In the genomic region with DNA sequence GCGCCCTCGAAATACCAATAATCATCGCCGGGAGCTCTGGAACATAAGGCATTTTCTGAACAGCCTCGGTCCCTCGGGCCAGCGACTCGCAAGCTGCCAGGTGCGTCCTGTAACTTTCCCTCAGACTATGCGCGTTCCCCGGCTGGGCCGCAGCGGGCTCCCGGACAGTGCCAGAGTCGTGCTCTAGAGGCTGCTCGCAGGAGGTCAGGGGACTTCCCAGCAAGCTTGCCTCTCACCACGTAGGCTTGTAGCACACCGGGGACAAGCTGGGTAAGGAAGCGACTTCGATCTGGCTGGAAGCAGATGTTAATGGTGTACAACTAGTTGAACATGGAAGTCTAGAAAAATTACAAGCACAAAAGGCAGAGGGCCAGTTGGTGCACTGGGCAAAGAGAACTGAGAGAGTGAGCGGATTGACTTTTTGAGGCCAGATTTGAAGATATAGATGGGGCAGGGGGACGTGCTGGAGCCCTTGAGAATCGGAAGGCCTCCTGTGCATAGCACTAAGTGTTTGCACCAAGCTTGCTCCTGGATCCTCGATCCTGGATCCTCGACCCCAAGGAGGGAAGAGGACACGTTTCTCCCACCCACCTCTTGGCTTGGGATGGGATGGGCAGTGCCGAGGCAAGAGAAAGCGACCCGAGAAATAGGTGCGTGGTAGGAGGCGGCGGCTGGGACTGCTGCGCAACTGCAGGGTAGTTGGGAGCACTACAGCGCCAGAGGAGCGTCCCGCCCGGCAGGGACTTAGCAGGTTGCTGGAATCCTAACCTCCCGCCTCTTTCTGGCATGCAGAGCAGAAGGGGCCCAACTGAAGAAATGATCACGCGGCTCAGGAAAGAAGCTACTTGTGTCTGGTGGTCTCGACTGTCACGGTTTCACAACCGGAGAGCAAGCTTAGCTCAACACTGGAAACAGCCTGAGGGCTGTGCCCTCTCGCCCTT, we compare ENCODE assay signal across 27 cellular contexts. TPM values are rescaled to one million over a fixed set of nuclear protein-coding genes. Genes with fewer than 3 reads are reported as not detected.
A peak's percentile ranks its signal among the peaks of the same experiment; 100 is the strongest.
DNase-seq lines count a peak whose midpoint lies in the region; ATAC-seq, FAIRE-seq and TF ChIP-seq lines count a peak whose summit lies in the region.
"Had no signal": no experiment of that assay in that cellular context is flagged by ENCODE, and none has a peak within 500 bp of the region (broad histone marks: within the 10 kb centered on the region; RNA-seq: fewer than 3 reads in every experiment).

No MANE protein-coding gene starts in this region.

- H4K91ac ChIP-seq in H9 (ENCODE audit: insufficient read length, low read depth, low read length), result no peak overlapping the region
- no peak overlapping the region for H4K91ac ChIP-seq in H1 (replicated peaks; ENCODE audit: insufficient read length, low read length)

- no peak overlapping the region for H2BK20ac ChIP-seq in H9 (ENCODE audit: low read depth, low read length, poor library complexity, severe bottlenecking)
- H2BK20ac ChIP-seq in H1 (ENCODE audit: low read length), result no peak overlapping the region

- H4K5ac ChIP-seq in H9 (ENCODE audit: insufficient read length, low read depth, low read length) (no peak overlapping the region), H1 (ENCODE audit: insufficient read length, low read depth, low read length) (no peak overlapping the region)

- no peak for TF ChIP-seq CTCF in H9 (conservative IDR thresholded peaks at IDR 0.05)
- no peak for TF ChIP-seq CTCF in H1 (IDR thresholded peaks at IDR 0.05; ENCODE audit: control extremely low read depth in 1 of 3, insufficient read depth in 1 of 3, low read depth in 1 of 3, low read length in 3 of 3)
- no peak for TF ChIP-seq CTCF in CD14-positive monocyte (IDR thresholded peaks at IDR 0.05)

- H3K4me1 ChIP-seq in H9 (ENCODE audit: insufficient read depth, low read length) (peaks cover 6% of the 10 kb centered on the region; the same call in 1 of the 2 replicates), H1 (replicated peaks in 1 of 4; ENCODE audit: control insufficient read depth in 3 of 4, insufficient read depth in 4 of 4, low read length in 3 of 4) (peaks cover 7 to 21% (median 14%) of the 10 kb centered on the region in 4 experiments; a peak in 6 of 7 replicates)
- H3K4me1 ChIP-seq: BLaER1 had no signal

- H3K4me1 Mint-ChIP-seq in H9 (peaks cover 8 to 25% of the 10 kb centered on the region in 2 experiments), CD14-positive monocyte (no peaks in the 10 kb centered on the region)

- no peak overlapping the region for H2BK5ac ChIP-seq in H9 (ENCODE audit: insufficient read length, low read length)
- H2BK5ac ChIP-seq in H1 (ENCODE audit: low read depth, low read length), result no peak overlapping the region

- peak overlapping the region; percentile 14 to 62 (median 20); a peak in 4 of 8 replicates for H3K4me3 ChIP-seq in H1 (ENCODE audit: extremely low read depth in 1 of 4, insufficient read depth in 2 of 4, low read depth in 3 of 4, low read length in 4 of 4)
- H3K4me3 ChIP-seq: BLaER1, K562 had no signal

- H3K4me3 Mint-ChIP-seq in H9 (peak overlapping the region in 1 of 2 experiments; percentile 2; a peak in 1 of 5 replicates), CD14-positive monocyte (peak overlapping the region in 1 of 2 donors; percentile 61)
- H3K4me3 Mint-ChIP-seq: CD4-positive, alpha-beta T cell had no signal

- H3K9me3 ChIP-seq in H9 (ENCODE audit: control insufficient read depth, low read depth, low read length) (no peaks in the 10 kb centered on the region), H1 (ENCODE audit: insufficient read depth in 2 of 2, low read depth in 1 of 2, low read length in 1 of 2) (no peaks in the 10 kb centered on the region)

- H2AFZ ChIP-seq in H9 (ENCODE audit: low read length) (no peak overlapping the region), H1 (ENCODE audit: low read length) (peak overlapping the region; percentile 86; the same call in 1 of the 2 replicates)

- no peak overlapping the region for H2BK12ac ChIP-seq in H9 (ENCODE audit: insufficient read length, low read depth, low read length)
- H2BK12ac ChIP-seq in H1 (ENCODE audit: low read depth, low read length), result peak overlapping the region; percentile 50; the same call in 1 of the 2 replicates

- TF ChIP-seq POLR2A in H1 (IDR thresholded peaks at IDR 0.05; ENCODE audit: control extremely low read depth in 1 of 2, low read depth in 2 of 2, low read length in 2 of 2), result no peak

- no peak overlapping the region for H3K18ac ChIP-seq in H9 (ENCODE audit: insufficient read length, low read depth, low read length)
- H3K18ac ChIP-seq in H1 (ENCODE audit: extremely low read depth, low read length), result peak overlapping the region; percentile 60

- POLR2A ChIA-PET in H1 (lab: Charles Lee; ENCODE audit: partially characterized antibody), result interaction anchor here (7.8 kb wide), 1 partner anchor 20 kb away, joined by 105 read pairs; the partner anchor contains the start of gene ZIC3

- H3K9ac ChIP-seq in H9 (ENCODE audit: extremely low read depth, insufficient read length, low read length), result no peak overlapping the region
- no peak overlapping the region for H3K9ac ChIP-seq in H1 (replicated peaks in 1 of 4; ENCODE audit: extremely low read depth in 1 of 4, low read depth in 3 of 4, low read length in 3 of 4)
- H3K9ac ChIP-seq: BLaER1 had no signal

- H3K23me2 ChIP-seq in H9 (ENCODE audit: insufficient read length, low read depth, low read length, poor library complexity, severe bottlenecking) (peaks cover 29% of the 10 kb centered on the region), H1 (ENCODE audit: low read depth, low read length) (peaks cover 6% of the 10 kb centered on the region; the same call in 1 of the 2 replicates)

- H3K27ac ChIP-seq in H9 (ENCODE audit: insufficient read length, low read depth, low read length) (no peak overlapping the region), H1 (ENCODE audit: low read depth, low read length) (no peak overlapping the region)
- H3K27ac ChIP-seq: BLaER1, HL-60 had no signal

- no peak overlapping the region for H4K8ac ChIP-seq in H9 (replicated peaks; ENCODE audit: insufficient read length, low read depth, low read length)
- no peak overlapping the region for H4K8ac ChIP-seq in H1 (ENCODE audit: extremely low read depth, insufficient read depth, low read length)

- no peaks in the 10 kb centered on the region for H4K20me1 ChIP-seq in H9 (ENCODE audit: control insufficient read depth, insufficient read depth, insufficient read length)
- no peaks in the 10 kb centered on the region for H4K20me1 ChIP-seq in H1 (replicated peaks in 1 of 2; ENCODE audit: control insufficient read depth in 1 of 2, insufficient read depth in 2 of 2, low read length in 2 of 2)
- H4K20me1 ChIP-seq: BLaER1 had no signal

- no peak for ATAC-seq in GM21737 (IDR thresholded peaks at IDR 0.05; ENCODE audit: unreplicated experiment)
- ATAC-seq: K562, SK-N-SH treated with all-trans-retinoic acid at 6 μM for 48 hours had no signal

- H3K14ac ChIP-seq in H9 (ENCODE audit: insufficient read depth, low read length) (no peak overlapping the region), H1 (ENCODE audit: insufficient read length) (no peak overlapping the region)

- H2BK120ac ChIP-seq in H9 (ENCODE audit: low read depth, low read length, poor library complexity, severe bottlenecking) (no peak overlapping the region), H1 (replicated peaks; ENCODE audit: low read depth, low read length) (no peak overlapping the region)

- no CpG with 5 or more reads among the region's 45 CpGs for WGBS in H9 (ENCODE audit: extremely low coverage, insufficient read length, low lambda C conversion rate)
- WGBS in H1 (ENCODE audit: extremely low coverage in 1 of 2, insufficient coverage in 1 of 2, insufficient read length in 1 of 2, insufficient replicate concordance in 2 of 2, low coverage in 1 of 2, low lambda C conversion rate in 2 of 2, missing lambda C conversion rate in 1 of 2), 2 experiments, result 8% methylated on average over 33 of the region's 45 CpGs; no CpG with 5 or more reads in 1 of the 2 experiments

- H3T11ph ChIP-seq in H9 (ENCODE audit: low read length), result no peak overlapping the region

- H3K4ac ChIP-seq in H9 (ENCODE audit: low read depth, low read length) (no peak overlapping the region), H1 (replicated peaks; ENCODE audit: insufficient read length, low read depth, low read length) (no peak overlapping the region)

- no peak overlapping the region for H2BK15ac ChIP-seq in H9 (ENCODE audit: low read depth, low read length)
- no peak overlapping the region for H2BK15ac ChIP-seq in H1 (ENCODE audit: low read length)

- H3K4me2 ChIP-seq in H9 (ENCODE audit: insufficient read depth, insufficient read length, low read length) (peak overlapping the region; percentile 55), H1 (ENCODE audit: insufficient read depth in 1 of 2, low read depth in 2 of 2, low read length in 2 of 2) (peak overlapping the region; percentile 65 to 96)
- H3K4me2 ChIP-seq: BLaER1 had no signal

- no peaks in the 10 kb centered on the region; a peak in 1 of 7 replicates for H3K36me3 Mint-ChIP-seq in H9 (ENCODE audit: insufficient read depth in 1 of 3, low read depth in 3 of 3)
- no peaks in the 10 kb centered on the region for H3K36me3 Mint-ChIP-seq in CD14-positive monocyte

- TF ChIP-seq EP300 in H1 (IDR thresholded peaks at IDR 0.05; ENCODE audit: borderline replicate concordance in 1 of 2, low read depth in 2 of 2, low read length in 2 of 2), result no peak

- H3K27me3 ChIP-seq in H9 (ENCODE audit: insufficient read depth, low read length), result peaks cover 56% of the 10 kb centered on the region
- H3K27me3 ChIP-seq in H1 (replicated peaks in 1 of 4; ENCODE audit: control insufficient read depth in 3 of 4, extremely low read depth in 1 of 4, insufficient read depth in 3 of 4, low read length in 3 of 4), result peaks cover 30 to 55% (median 48%) of the 10 kb centered on the region in 4 experiments

- no peaks in the 10 kb centered on the region for H3K79me2 ChIP-seq in H9 (ENCODE audit: insufficient read depth, low read length)
- no peaks in the 10 kb centered on the region for H3K79me2 ChIP-seq in H1 (ENCODE audit: control insufficient read depth in 1 of 2, insufficient read depth in 2 of 2, low read length in 2 of 2)

- H3K23ac ChIP-seq in H9 (ENCODE audit: insufficient read length, low read depth, low read length), result no peak overlapping the region
- no peak overlapping the region for H3K23ac ChIP-seq in H1 (ENCODE audit: insufficient read length)

- no peak for TF ChIP-seq RAD21 in H1 (IDR thresholded peaks at IDR 0.05 in 1 of 2, conservative IDR thresholded peaks at IDR 0.05 in 1 of 2; ENCODE audit: low read depth in 2 of 2, low read length in 2 of 2)

- no peak for FAIRE-seq in H1 (lab: Jason Lieb, UNC)
- FAIRE-seq: A204.1, D721Med, G401.6, K562, RCC 7860 had no signal

- peak; percentile 75 for DNase-seq in ELF-1 (ENCODE audit: low read depth, low spot score)
- peak; percentile 44 for DNase-seq in H9
- peak in 1 of 2 experiments; percentile 49 for DNase-seq in H1 (ENCODE audit: low read depth in 1 of 2, low spot score in 2 of 2)
- DNase-seq in iPS-NIHi7 (ENCODE audit: extremely low spot score), result peak; percentile 27
- DNase-seq in effector CD8-positive, alpha-beta T cell (lab: John Stamatoyannopoulos, UW), result no peak
- DNase-seq in DMS53 treated with DMSO at 0.1 percent for 48 hours (lab: John Stamatoyannopoulos, UW; ENCODE audit: unreplicated experiment), result no peak
- no peak for DNase-seq in CD14-positive monocyte (ENCODE audit: low spot score)
- DNase-seq: CD4-positive, alpha-beta T cell; GOT3; Kasumi-1; NCI-H1092 treated with DMSO at 0.1 percent for 48 hours; NCI-H1436 treated with DMSO at 0.1 percent for 48 hours; NCI-H187 treated with DMSO at 0.1 percent for 48 hours; NCI-H2171 treated with DMSO at 0.1 percent for 48 hours; NCI-H524; NCI-H774 had no signal

- H3K9me3 Mint-ChIP-seq in H9 (peaks cover 0 to 37% of the 10 kb centered on the region in 2 experiments; a peak in 2 of 5 replicates), CD14-positive monocyte (peaks cover 0 to 37% (median 24%) of the 10 kb centered on the region in 7 donors)
- H3K9me3 Mint-ChIP-seq: CD4-positive, alpha-beta T cell had no signal

- H3K27ac Mint-ChIP-seq in H9 (no peak overlapping the region; a peak in 1 of 7 replicates), CD14-positive monocyte (peak overlapping the region in 1 of 7 donors; percentile 70)
- H3K27ac Mint-ChIP-seq: CD4-positive, alpha-beta T cell had no signal

- intact Hi-C loops in CD14-positive monocyte (cut with micrococcal nuclease), result no loop called here

- H3K56ac ChIP-seq in H9 (ENCODE audit: insufficient read length, low read depth, low read length), result no peak overlapping the region
- no peak overlapping the region for H3K56ac ChIP-seq in H1 (replicated peaks; ENCODE audit: insufficient read length, low read depth, low read length)

- CTCF ChIA-PET in H1 (lab: Charles Lee; ENCODE audit: partially characterized antibody), result interaction anchor here (0.5 to 7.8 kb wide), 7 partner anchors 14 to 380 kb away, joined by 3 to 29 read pairs (median 4); no protein-coding TSS in a partner anchor

- H3K36me3 ChIP-seq in H1 (ENCODE audit: control insufficient read depth in 2 of 4, insufficient read depth in 4 of 4, low read length in 3 of 4), result no peaks in the 10 kb centered on the region
- H3K36me3 ChIP-seq: BLaER1 had no signal

- H3K27me3 Mint-ChIP-seq in H9 (ENCODE audit: low read depth) (peaks cover 60% of the 10 kb centered on the region), CD14-positive monocyte (ENCODE audit: low read depth in 3 of 3) (peaks cover 51 to 71% (median 65%) of the 10 kb centered on the region in 3 donors)

- H3K79me1 ChIP-seq in H9 (ENCODE audit: insufficient read depth, low read depth, low read length, poor library complexity, severe bottlenecking) (no peaks in the 10 kb centered on the region), H1 (ENCODE audit: low read depth, low read length) (no peaks in the 10 kb centered on the region)

- H2AK5ac ChIP-seq in H9 (ENCODE audit: insufficient read length, low read length) (no peak overlapping the region), H1 (ENCODE audit: low read depth, low read length) (no peak overlapping the region)

RNA-seq across cellular contexts. Expression of gene ZIC3, which starts 19.9 kb away (rescaled TPM):
- total RNA-seq in H9 (2021), result 126 and 128 TPM in 2 replicates
- total RNA-seq in H1 (2021; fragmentation: NEBNext Ultra II Directional; extraction: Animal tissue kit (Norgen Biotek cat#: 25700)), result 73.1 and 79.2 TPM in 2 replicates
- polyA plus RNA-seq in H1 (2011; rRNA removed) (53.7 and 79.8 TPM in 2 replicates), CD14-positive monocyte (not detected)
- polyA plus RNA-seq in H1 (2011; cell fraction: cytosol; rRNA removed), result 68.4 TPM
- polyA plus RNA-seq in H1 (2011; cell fraction: nucleus; rRNA removed), result 190 TPM
- polyA plus RNA-seq in H1 (2012, experiment 1 of 2), result 65.0 to 85.6 TPM (median 70.5 TPM) in 4 replicates
- 33.6 TPM for polyA plus RNA-seq in H1 (2012, experiment 2 of 2)
- 60.3 TPM for polyA plus RNA-seq in H1 (2013, experiment 1 of 2)
- polyA plus RNA-seq in H1 (2013, experiment 2 of 2), result 54.6 TPM
- polyA minus RNA-seq in H1 (2011; rRNA and poly(A)+ RNA removed), result 56.3 and 108 TPM in 2 replicates
- polyA minus RNA-seq in H1 (2011; cell fraction: cytosol; rRNA and poly(A)+ RNA removed), result 66.3 TPM
- polyA minus RNA-seq in H1 (2011; cell fraction: nucleus; rRNA and poly(A)+ RNA removed), result 67.0 TPM
- total RNA-seq: CD4-positive, alpha-beta T cell; K562; M059J had no signal
- polyA plus RNA-seq: AG04450, K562 had no signal

Comparison
In these comparisons a context has a peak if more than half of its experiments do, and no peak if none do; other contexts are left out.
1. DNase-seq: peak in ELF-1 (single experiment), H9 (single experiment) and iPS-NIHi7 (single experiment); none in effector CD8-positive, alpha-beta T cell (single experiment), DMS53 treated with DMSO at 0.1 percent for 48 hours (single experiment) and CD14-positive monocyte (single experiment).